Comparison of ENCODE assay signal across 7 cellular contexts in the genomic region with DNA sequence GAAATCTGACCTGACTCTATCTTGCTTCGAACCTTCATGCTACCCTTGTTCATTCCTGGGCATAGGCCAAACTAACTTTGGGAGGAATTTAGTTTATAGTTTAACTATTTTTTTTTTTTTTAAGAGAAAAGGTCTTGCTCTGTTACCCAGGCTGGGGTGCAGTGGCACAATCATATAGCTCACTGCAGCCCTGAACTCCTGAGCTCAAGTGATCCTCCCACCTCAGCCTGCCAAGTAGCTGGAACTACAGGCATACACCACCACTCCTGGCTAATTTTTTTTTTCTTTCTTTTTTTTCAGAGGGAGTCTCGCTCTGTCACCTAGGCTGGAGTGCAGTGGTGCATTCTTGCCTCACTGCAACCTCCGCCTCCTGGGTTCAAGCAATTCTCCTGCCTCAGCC. TPM values are rescaled to one million over a fixed set of nuclear protein-coding genes. Genes with fewer than 3 reads are reported as not detected.
A peak's percentile ranks its signal among the peaks of the same experiment; 100 is the strongest.
DNase-seq lines count a peak whose midpoint lies in the region; ATAC-seq and TF ChIP-seq lines count a peak whose summit lies in the region.
"Not testable (repeated sequence)": the region's sequence is repeated elsewhere in the genome, so short reads cannot be mapped to it uniquely, and the experiment has no call there.

No MANE protein-coding gene starts in this region.

- not testable (repeated sequence) for H2AFZ ChIP-seq in OCI-LY3 (ENCODE audit: low read depth, low read length)

- H3K4me1 Mint-ChIP-seq in IgD-negative memory B cell = peaks cover 25 to 49% (median 44%) of the 10 kb centered on the region in 3 donors
- H3K4me1 Mint-ChIP-seq in activated T-helper 17 cell treated with anti-CD3 and anti-CD28 coated beads, Interleukin-2, amount 50 U/mL, for 72 hours = peaks cover 12% of the 10 kb centered on the region
- peaks cover 65% of the 10 kb centered on the region for H3K4me1 Mint-ChIP-seq in dendritic cell treated with granulocyte-macrophage colony-stimulating factor and Interleukin-4, amounts not matched to agents 40 ng/mL and 50 ng/mL, for 4 days (ENCODE audit: low read depth)
- peaks cover 21 to 26% of the 10 kb centered on the region in 2 donors for H3K4me1 Mint-ChIP-seq in natural killer cell treated with Interleukin-12 subunit alpha and Interleukin-12 subunit beta and Interleukin-15 and Interleukin-18, amount 100 ng/mL, for 72 hours (ENCODE audit: low read depth in 2 of 2)

- peaks cover 46% of the 10 kb centered on the region for H3K4me1 ChIP-seq in BLaER1
- H3K4me1 ChIP-seq in OCI-LY3 (ENCODE audit: low read length) = peaks cover 58% of the 10 kb centered on the region

- H4K20me1 ChIP-seq in BLaER1; OCI-LY3 (ENCODE audit: insufficient read depth, low read length): not testable (repeated sequence)

- not testable (repeated sequence) for H3K4me3 ChIP-seq in BLaER1
- peak overlapping the region; percentile 19; the same call in 1 of the 2 replicates for H3K4me3 ChIP-seq in OCI-LY3 (ENCODE audit: low read length)

- H3K27ac Mint-ChIP-seq in IgD-negative memory B cell = peak overlapping the region in 2 of 3 donors; percentile 18 to 90
- peak overlapping the region; percentile 18 for H3K27ac Mint-ChIP-seq in activated T-helper 17 cell treated with anti-CD3 and anti-CD28 coated beads, Interleukin-2, amount 50 U/mL, for 72 hours
- peak overlapping the region; percentile 10 for H3K27ac Mint-ChIP-seq in dendritic cell treated with granulocyte-macrophage colony-stimulating factor and Interleukin-4, amounts not matched to agents 40 ng/mL and 50 ng/mL, for 4 days
- peak overlapping the region; percentile 2 to 12 for H3K27ac Mint-ChIP-seq in natural killer cell treated with Interleukin-12 subunit alpha and Interleukin-12 subunit beta and Interleukin-15 and Interleukin-18, amount 100 ng/mL, for 72 hours

- DNase-seq in left lobe of liver (ENCODE audit: low spot score); natural killer cell treated with Interleukin-12 subunit alpha and Interleukin-12 subunit beta and Interleukin-15 and Interleukin-18, amount 100 ng/mL, for 72 hours (ENCODE audit: low spot score): not testable (repeated sequence)

- H3K79me2 ChIP-seq in OCI-LY3 (ENCODE audit: low read length) = not testable (repeated sequence)

- ATAC-seq in activated T-helper 17 cell treated with anti-CD3 and anti-CD28 coated beads, Interleukin-2, amount 50 U/mL, for 72 hours (replicated peaks); natural killer cell treated with Interleukin-12 subunit alpha and Interleukin-12 subunit beta and Interleukin-15 and Interleukin-18, amount 100 ng/mL, for 72 hours: not testable (repeated sequence)
- peak; percentile 69 for ATAC-seq in left lobe of liver

- H3K36me3 ChIP-seq in BLaER1; OCI-LY3 (replicated peaks; ENCODE audit: low read depth, low read length): not testable (repeated sequence)

- H3K36me3 Mint-ChIP-seq in IgD-negative memory B cell; activated T-helper 17 cell treated with anti-CD3 and anti-CD28 coated beads, Interleukin-2, amount 50 U/mL, for 72 hours (ENCODE audit: low read depth); dendritic cell treated with granulocyte-macrophage colony-stimulating factor and Interleukin-4, amounts not matched to agents 40 ng/mL and 50 ng/mL, for 4 days (ENCODE audit: low read depth); natural killer cell treated with Interleukin-12 subunit alpha and Interleukin-12 subunit beta and Interleukin-15 and Interleukin-18, amount 100 ng/mL, for 72 hours: not testable (repeated sequence)

- H3K4me2 ChIP-seq in BLaER1 (peak overlapping the region; percentile 52), OCI-LY3 (ENCODE audit: low read length) (peak overlapping the region; percentile 65)

- intact Hi-C loops in dendritic cell treated with granulocyte-macrophage colony-stimulating factor and Interleukin-4, amounts not matched to agents 40 ng/mL and 50 ng/mL, for 4 days (cut with micrococcal nuclease) = not testable (repeated sequence)

- peak overlapping the region in 1 of 4 donors; percentile 51 for H3K4me3 Mint-ChIP-seq in IgD-negative memory B cell
- H3K4me3 Mint-ChIP-seq in activated T-helper 17 cell treated with anti-CD3 and anti-CD28 coated beads, Interleukin-2, amount 50 U/mL, for 72 hours; dendritic cell treated with granulocyte-macrophage colony-stimulating factor and Interleukin-4, amounts not matched to agents 40 ng/mL and 50 ng/mL, for 4 days; natural killer cell treated with Interleukin-12 subunit alpha and Interleukin-12 subunit beta and Interleukin-15 and Interleukin-18, amount 100 ng/mL, for 72 hours: not testable (repeated sequence)

- H3K9me3 Mint-ChIP-seq in IgD-negative memory B cell; activated T-helper 17 cell treated with anti-CD3 and anti-CD28 coated beads, Interleukin-2, amount 50 U/mL, for 72 hours; natural killer cell treated with Interleukin-12 subunit alpha and Interleukin-12 subunit beta and Interleukin-15 and Interleukin-18, amount 100 ng/mL, for 72 hours: not testable (repeated sequence)
- H3K9me3 Mint-ChIP-seq in dendritic cell treated with granulocyte-macrophage colony-stimulating factor and Interleukin-4, amounts not matched to agents 40 ng/mL and 50 ng/mL, for 4 days = peaks cover 14% of the 10 kb centered on the region

- not testable (repeated sequence) for H3K27ac ChIP-seq in BLaER1
- peak overlapping the region; percentile 74 for H3K27ac ChIP-seq in OCI-LY3 (ENCODE audit: low read length)

- peaks cover 26% of the 10 kb centered on the region for H3K9me3 ChIP-seq in BLaER1
- not testable (repeated sequence) for H3K9me3 ChIP-seq in OCI-LY3 (ENCODE audit: insufficient read depth, low read length)

- H3K9ac ChIP-seq in BLaER1 = not testable (repeated sequence)
- H3K9ac ChIP-seq in OCI-LY3 (ENCODE audit: low read length) = peak overlapping the region; percentile 31; the same call in 1 of the 2 replicates

- H3K27me3 ChIP-seq in BLaER1; OCI-LY3 (ENCODE audit: low read depth, low read length): not testable (repeated sequence)

- TF ChIP-seq CTCF in OCI-LY3 (IDR thresholded peaks at IDR 0.05; ENCODE audit: low read depth, low read length) = not testable (repeated sequence)

- not testable (repeated sequence) for H3K27me3 Mint-ChIP-seq in IgD-negative memory B cell; activated T-helper 17 cell treated with anti-CD3 and anti-CD28 coated beads, Interleukin-2, amount 50 U/mL, for 72 hours; dendritic cell treated with granulocyte-macrophage colony-stimulating factor and Interleukin-4, amounts not matched to agents 40 ng/mL and 50 ng/mL, for 4 days; natural killer cell treated with Interleukin-12 subunit alpha and Interleukin-12 subunit beta and Interleukin-15 and Interleukin-18, amount 100 ng/mL, for 72 hours

RNA-seq across cellular contexts. Expression of gene LIMD1, which starts 25.2 kb away (rescaled TPM):
- 23.0 TPM for polyA plus RNA-seq in IgD-negative memory B cell
- total RNA-seq in activated T-helper 17 cell treated with anti-CD3 and anti-CD28 coated beads, Interleukin-2, amount 50 U/mL, for 72 hours = 10 to 100 TPM; 27.6 to 46.5 TPM
- 30.7 TPM for total RNA-seq in left lobe of liver
- total RNA-seq in natural killer cell treated with Interleukin-12 subunit alpha and Interleukin-12 subunit beta and Interleukin-15 and Interleukin-18, amount 100 ng/mL, for 72 hours = 10 to 100 TPM; 34.4 to 71.4 TPM
